22 cellular contexts compared by ENCODE assay signal in genomic region chr1:244447024-244447423, GRCh38. TPM values are rescaled to one million over a fixed set of nuclear protein-coding genes. Genes with fewer than 3 reads are reported as not detected.
DNase-seq lines count a peak whose midpoint lies in the region; ATAC-seq, FAIRE-seq and TF ChIP-seq lines count a peak whose summit lies in the region.
"Had no signal": no experiment of that assay in that cellular context is flagged by ENCODE, and none has a peak within 500 bp of the region (broad histone marks: within the 10 kb centered on the region; RNA-seq: fewer than 3 reads in every experiment).

No MANE protein-coding gene starts in this region.

- ATAC-seq in CD8-positive, alpha-beta T cell = no peak

- H3K9me3 Mint-ChIP-seq in CD8-positive, alpha-beta T cell = no peaks in the 10 kb centered on the region
- no peaks in the 10 kb centered on the region for H3K9me3 Mint-ChIP-seq in HFFc6
- peaks cover 4% of the 10 kb centered on the region for H3K9me3 Mint-ChIP-seq in nephron progenitor cell
- H3K9me3 Mint-ChIP-seq: activated B cell treated with CpG ODN at 0.5 μM for 24 hours had no signal

- peaks cover 73% of the 10 kb centered on the region for H3K4me1 Mint-ChIP-seq in CD8-positive, alpha-beta T cell (ENCODE audit: low read depth)
- H3K4me1 Mint-ChIP-seq in HFFc6 (ENCODE audit: low read depth) = peaks cover 63% of the 10 kb centered on the region
- peaks cover 62% of the 10 kb centered on the region for H3K4me1 Mint-ChIP-seq in nephron progenitor cell

- H3K4me3 Mint-ChIP-seq in CD8-positive, alpha-beta T cell = peak overlapping the region; percentile 23
- H3K4me3 Mint-ChIP-seq in HFFc6 (no peak overlapping the region), nephron progenitor cell (no peak overlapping the region)
- H3K4me3 Mint-ChIP-seq: activated B cell treated with CpG ODN at 0.5 μM for 24 hours had no signal

- no peaks in the 10 kb centered on the region for H3K36me3 ChIP-seq in CD8-positive, alpha-beta T cell (ENCODE audit: insufficient read depth, low read length)
- H3K36me3 ChIP-seq: brain microvascular endothelial cell, Peyer's patch had no signal

- CTCF ChIA-PET in CD8-positive, alpha-beta T cell (lab: Charles Lee) = interaction anchor here (0.8 kb wide), 1 partner anchor 148 kb away, joined by 4 read pairs; no protein-coding TSS in a partner anchor

- H3K27ac ChIP-seq in CD8-positive, alpha-beta T cell (ENCODE audit: low read depth, low read length) = no peak overlapping the region
- peak overlapping the region; percentile 5 for H3K27ac ChIP-seq in caudate nucleus (ENCODE audit: low read depth, low read length)
- H3K27ac ChIP-seq: brain microvascular endothelial cell, parathyroid adenoma, Peyer's patch had no signal

- POLR2A ChIA-PET in CD8-positive, alpha-beta T cell (lab: Charles Lee) = interaction anchor here (1.1 to 1.3 kb wide), 2 partner anchors 11 to 388 kb away, joined by 3 read pairs; no protein-coding TSS in a partner anchor

- no peaks in the 10 kb centered on the region for H3K9me3 ChIP-seq in CD8-positive, alpha-beta T cell (ENCODE audit: low read length)
- H3K9me3 ChIP-seq: Peyer's patch had no signal

- intact Hi-C loops in CD8-positive, alpha-beta T cell (cut with DNase I, micrococcal nuclease) = no loop called here

- no peak for DNase-seq in CD8-positive, alpha-beta T cell
- DNase-seq in HFFc6 (no peak), caudate nucleus (lab: John Stamatoyannopoulos, UW) (no peak), nephron progenitor cell (no peak), NCI-H2029 treated with DMSO at 0.1 percent for 48 hours (lab: John Stamatoyannopoulos, UW) (no peak), HCEC 1CT (no peak), SK-N-DZ (ENCODE audit: low spot score) (no peak), RCC 7860 (ENCODE audit: low spot score) (no peak)
- DNase-seq: activated B cell treated with CpG ODN at 0.5 μM for 24 hours; activated naive CD4-positive, alpha-beta T cell; brain microvascular endothelial cell; DMS153; IMR-90; kidney glomerular epithelial cell; MV-4-11; NCI-H2171; NCI-H774; Peyer's patch; SW 1271 had no signal

- H3K27ac Mint-ChIP-seq in CD8-positive, alpha-beta T cell = no peak overlapping the region
- H3K27ac Mint-ChIP-seq in HFFc6 = 0 out of 2 replicates have a peak overlapping the region, but pooled peaks have one; percentile 1
- H3K27ac Mint-ChIP-seq in nephron progenitor cell = peak overlapping the region; percentile 45
- H3K27ac Mint-ChIP-seq: activated B cell treated with CpG ODN at 0.5 μM for 24 hours had no signal

- no peaks in the 10 kb centered on the region for H3K27me3 ChIP-seq in CD8-positive, alpha-beta T cell (ENCODE audit: insufficient read depth, low read length)
- H3K27me3 ChIP-seq: brain microvascular endothelial cell, Peyer's patch had no signal

- no peak overlapping the region for H3K4me3 ChIP-seq in CD8-positive, alpha-beta T cell (ENCODE audit: low read depth, low read length)
- H3K4me3 ChIP-seq: Peyer's patch, skin epidermis had no signal

- H3K27me3 Mint-ChIP-seq in CD8-positive, alpha-beta T cell (ENCODE audit: low read depth) = no peaks in the 10 kb centered on the region
- no peaks in the 10 kb centered on the region for H3K27me3 Mint-ChIP-seq in HFFc6 (ENCODE audit: insufficient read depth)
- H3K27me3 Mint-ChIP-seq in nephron progenitor cell (ENCODE audit: low read depth, poor library complexity) = no peaks in the 10 kb centered on the region
- H3K27me3 Mint-ChIP-seq: activated B cell treated with CpG ODN at 0.5 μM for 24 hours had no signal

- no peak for FAIRE-seq in RCC 7860 (lab: Jason Lieb, UNC)
- FAIRE-seq: GM18507 had no signal

- no peak for TF ChIP-seq CTCF in CD8-positive, alpha-beta T cell (IDR thresholded peaks at IDR 0.05)
- TF ChIP-seq CTCF in HFFc6 (IDR thresholded peaks at IDR 0.05) (no peak), nephron progenitor cell (IDR thresholded peaks at IDR 0.05) (no peak)

- peaks cover 49% of the 10 kb centered on the region for H3K4me1 ChIP-seq in CD8-positive, alpha-beta T cell (ENCODE audit: insufficient read depth, low read length)
- H3K4me1 ChIP-seq: parathyroid adenoma had no signal

- peaks cover 32% of the 10 kb centered on the region for H3K36me3 Mint-ChIP-seq in CD8-positive, alpha-beta T cell
- H3K36me3 Mint-ChIP-seq in HFFc6 (ENCODE audit: low read depth) (peaks cover 27% of the 10 kb centered on the region), nephron progenitor cell (ENCODE audit: low read depth) (peaks cover 29% of the 10 kb centered on the region)

RNA-seq across cellular contexts. Expression of gene ADSS2, which starts 4.7 kb away (rescaled TPM):
- 10 to 100 TPM; 34.0 to 34.7 TPM for total RNA-seq in CD8-positive, alpha-beta T cell
- total RNA-seq in HFFc6 (2021; fragmentation: NEBNext Ultra II Directional; extraction: Animal tissue kit (Norgen Biotek cat#: 25700)) = 10 to 100 TPM; 38.6 to 45.0 (median 41.1) TPM
- polyA plus RNA-seq in SK-N-DZ (2014; cell fraction: cytosol; rRNA removed) = 38.3 and 43.0 TPM in 2 replicates
- 25.9 and 28.1 TPM in 2 replicates for polyA plus RNA-seq in SK-N-DZ (2014; cell fraction: nucleus; rRNA removed)

RNA-seq across cellular contexts. Expression of gene CATSPERE, which starts 14.0 kb away (rescaled TPM):
- under 1 TPM; 0.33 to 0.92 TPM for total RNA-seq in CD8-positive, alpha-beta T cell
- under 1 TPM; 0.15 to 0.74 (median 0.34) TPM for total RNA-seq in HFFc6 (2021; fragmentation: NEBNext Ultra II Directional; extraction: Animal tissue kit (Norgen Biotek cat#: 25700))
- polyA plus RNA-seq in SK-N-DZ (2014; cell fraction: cytosol; rRNA removed) = 0.15 and 0.40 TPM in 2 replicates
- 0.40 and 0.57 TPM in 2 replicates for polyA plus RNA-seq in SK-N-DZ (2014; cell fraction: nucleus; rRNA removed)
